In the genomic region with DNA sequence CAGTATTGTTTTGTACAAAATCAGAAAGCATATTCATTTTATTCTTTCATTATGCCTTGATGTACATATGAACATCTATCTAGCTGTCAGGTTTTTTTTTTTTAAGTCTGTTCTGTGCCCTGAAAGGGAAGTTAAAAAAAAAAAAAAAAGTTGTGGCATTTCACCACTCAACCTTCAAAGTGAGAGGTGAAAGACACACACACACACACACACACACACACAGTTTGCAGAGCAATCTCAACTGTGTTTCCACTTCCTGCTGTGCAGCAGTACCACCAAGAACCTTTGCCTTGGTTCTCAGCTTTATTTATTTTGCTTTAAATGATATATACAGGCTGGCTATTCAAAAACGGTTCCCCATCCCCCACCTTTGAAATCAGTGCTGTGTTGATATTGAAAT, we compare ENCODE assay signal across 1 cellular context.
TF ChIP-seq lines count a peak whose summit lies in the region.

No MANE protein-coding gene starts in this region.

TF ChIP-seq in H1, 55 proteins besides CTCF, POLR2A, EP300 and RAD21:
- TF ChIP-seq RXRA (IDR thresholded peaks at IDR 0.05; ENCODE audit: insufficient read depth, low read depth, low read length) (no peak), TCF12 (IDR thresholded peaks at IDR 0.05; ENCODE audit: low read depth, low read length) (no peak), TAF7 (optimal IDR thresholded peaks at IDR 0.05; ENCODE audit: borderline replicate concordance, low read depth, low read length) (no peak), HDAC2 (IDR thresholded peaks at IDR 0.05; ENCODE audit: borderline replicate concordance in 1 of 2, low read depth in 2 of 2, low read length in 2 of 2) (no peak), TEAD4 (IDR thresholded peaks at IDR 0.05; ENCODE audit: low read depth, low read length) (no peak), KDM5A (IDR thresholded peaks at IDR 0.05; ENCODE audit: low read length) (no peak), NANOG (IDR thresholded peaks at IDR 0.05; ENCODE audit: insufficient read depth, low read depth, low read length, poor library complexity, severe bottlenecking) (no peak), MAX (IDR thresholded peaks at IDR 0.05) (no peak), BACH1 (IDR thresholded peaks at IDR 0.05; ENCODE audit: low read length) (no peak), CHD1 (IDR thresholded peaks at IDR 0.05; ENCODE audit: low read depth, low read length) (no peak), SP2 (IDR thresholded peaks at IDR 0.05; ENCODE audit: low read length) (no peak), YY1 (IDR thresholded peaks at IDR 0.05; ENCODE audit: low read depth, low read length) (no peak), EZH2 (IDR thresholded peaks at IDR 0.05; ENCODE audit: low read depth, low read length, severe bottlenecking) (no peak), BCL11A (IDR thresholded peaks at IDR 0.05; ENCODE audit: low read depth in 2 of 2, low read length in 2 of 2) (no peak), SUZ12 (IDR thresholded peaks at IDR 0.05; ENCODE audit: low read length) (no peak)
